ENCODE assay signal across 20 cellular contexts in the genomic region with DNA sequence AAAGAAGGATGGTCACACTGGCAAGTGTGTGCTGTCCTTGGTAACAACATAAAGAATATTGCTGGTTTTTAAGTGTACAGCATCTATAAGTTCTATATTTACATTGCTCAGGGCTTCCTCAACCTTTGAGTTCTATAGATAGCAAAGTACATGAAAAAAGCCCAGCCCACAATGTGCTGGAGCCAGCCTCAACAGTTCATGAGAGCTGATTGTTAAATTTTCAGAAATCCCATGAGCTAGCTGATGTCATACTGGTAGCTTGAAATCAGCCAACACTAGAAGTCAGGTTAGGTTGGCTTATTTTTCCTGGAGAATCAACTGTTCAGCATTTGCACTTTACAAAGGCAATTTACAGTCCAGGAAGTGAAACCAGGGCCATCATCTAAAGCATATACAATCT.
"Had no signal": no experiment of that assay in that cellular context is flagged by ENCODE, and none has a peak within 500 bp of the region (broad histone marks: within the 10 kb centered on the region; RNA-seq: fewer than 3 reads in every experiment).

No MANE protein-coding gene starts in this region.

- H3K27me3 Mint-ChIP-seq: dendritic cell treated with granulocyte-macrophage colony-stimulating factor and Interleukin-4, amounts not matched to agents 40 ng/mL and 50 ng/mL, for 4 days; naive B cell; stimulated activated memory B cell treated with anti-CD40 and anti-IgM and Interleukin-4, amounts not matched to agents 10 μg/mL and 1 μg/mL and 100 μg/mL, for 72 hours; stimulated activated naive CD8-positive, alpha-beta T cell treated with anti-CD3 and anti-CD28 coated beads, Interleukin-15, Interleukin-2, amounts not matched to agents 100 ng/mL and 50 ng/mL, for 24 hours had no signal

- H3K4me3 Mint-ChIP-seq: dendritic cell treated with granulocyte-macrophage colony-stimulating factor and Interleukin-4, amounts not matched to agents 40 ng/mL and 50 ng/mL, for 4 days; naive B cell; nephron progenitor cell; stimulated activated memory B cell treated with anti-CD40 and anti-IgM and Interleukin-4, amounts not matched to agents 10 μg/mL and 1 μg/mL and 100 μg/mL, for 72 hours; stimulated activated naive CD8-positive, alpha-beta T cell treated with anti-CD3 and anti-CD28 coated beads, Interleukin-15, Interleukin-2, amounts not matched to agents 100 ng/mL and 50 ng/mL, for 24 hours had no signal

- H3K36me3 Mint-ChIP-seq: naive B cell; stimulated activated memory B cell treated with anti-CD40 and anti-IgM and Interleukin-4, amounts not matched to agents 10 μg/mL and 1 μg/mL and 100 μg/mL, for 72 hours had no signal

- H3K4me1 ChIP-seq: foreskin keratinocyte, parathyroid adenoma, prostate gland, right lobe of liver, spleen, tibial artery, upper lobe of left lung, uterus had no signal

- H3K27ac ChIP-seq: foreskin keratinocyte, hepatocyte, parathyroid adenoma, prostate gland, right lobe of liver, spleen, tibial artery, upper lobe of left lung, uterus had no signal

- H3K36me3 ChIP-seq: prostate gland, right lobe of liver, spleen, tibial artery, upper lobe of left lung, uterus had no signal

- H3K4me1 Mint-ChIP-seq: stimulated activated memory B cell treated with anti-CD40 and anti-IgM and Interleukin-4, amounts not matched to agents 10 μg/mL and 1 μg/mL and 100 μg/mL, for 72 hours had no signal

- H3K27ac Mint-ChIP-seq: dendritic cell treated with granulocyte-macrophage colony-stimulating factor and Interleukin-4, amounts not matched to agents 40 ng/mL and 50 ng/mL, for 4 days; naive B cell; nephron progenitor cell; stimulated activated memory B cell treated with anti-CD40 and anti-IgM and Interleukin-4, amounts not matched to agents 10 μg/mL and 1 μg/mL and 100 μg/mL, for 72 hours; stimulated activated naive CD8-positive, alpha-beta T cell treated with anti-CD3 and anti-CD28 coated beads, Interleukin-15, Interleukin-2, amounts not matched to agents 100 ng/mL and 50 ng/mL, for 24 hours had no signal

- H3K9me3 ChIP-seq: prostate gland, right lobe of liver, spleen, tibial artery, upper lobe of left lung, uterus had no signal

- DNase-seq: foreskin keratinocyte; left colon; mesendoderm; naive B cell; nephron progenitor cell; retina; right lobe of liver; spleen; stimulated activated CD4-positive, alpha-beta T cell treated with anti-CD3 and anti-CD28 coated beads, Interleukin-15, amount 100 ng/mL, for 24 hours; stimulated activated CD4-positive, alpha-beta T cell treated with anti-CD3 and anti-CD28 coated beads, Interleukin-1b, Interleukin-23, amount 100 ng/mL, for 48 hours; stimulated activated CD4-positive, alpha-beta T cell treated with anti-CD3 and anti-CD28 coated beads, Interleukin-4, amount 100 ng/mL, for 24 hours; tibial artery; upper lobe of left lung; uterus had no signal

- H3K4me3 ChIP-seq: hepatocyte, prostate gland, right lobe of liver, spleen, tibial artery, upper lobe of left lung, uterus had no signal

- H3K27me3 ChIP-seq: foreskin keratinocyte, hepatocyte, right lobe of liver, spleen, tibial artery, upper lobe of left lung, uterus had no signal

- H3K9me3 Mint-ChIP-seq: dendritic cell treated with granulocyte-macrophage colony-stimulating factor and Interleukin-4, amounts not matched to agents 40 ng/mL and 50 ng/mL, for 4 days; naive B cell; nephron progenitor cell; stimulated activated memory B cell treated with anti-CD40 and anti-IgM and Interleukin-4, amounts not matched to agents 10 μg/mL and 1 μg/mL and 100 μg/mL, for 72 hours; stimulated activated naive CD8-positive, alpha-beta T cell treated with anti-CD3 and anti-CD28 coated beads, Interleukin-15, Interleukin-2, amounts not matched to agents 100 ng/mL and 50 ng/mL, for 24 hours had no signal
